20 cellular contexts compared by ENCODE assay signal in genomic region chr20:59942245-59942644, GRCh38. TPM values are rescaled to one million over a fixed set of nuclear protein-coding genes. Genes with fewer than 3 reads are reported as not detected.
DNase-seq lines count a peak whose midpoint lies in the region; ATAC-seq and TF ChIP-seq lines count a peak whose summit lies in the region.
"Had no signal": no experiment of that assay in that cellular context is flagged by ENCODE, and none has a peak within 500 bp of the region (broad histone marks: within the 10 kb centered on the region; RNA-seq: fewer than 3 reads in every experiment).

No MANE protein-coding gene starts in this region.

- H4K20me1 ChIP-seq in KMS-11 (ENCODE audit: insufficient read depth), result no peaks in the 10 kb centered on the region

- H3K4me3 ChIP-seq in KMS-11 (IDR thresholded peaks at IDR 0.05; ENCODE audit: insufficient read depth, low read depth, low read length) (no peak overlapping the region), sigmoid colon (no peak overlapping the region), colonic mucosa (no peak overlapping the region)
- H3K4me3 ChIP-seq: lung had no signal

- TF ChIP-seq POLR2A in sigmoid colon (IDR thresholded peaks at IDR 0.05), result no peak

- peaks cover 20% of the 10 kb centered on the region for H3K4me1 ChIP-seq in KMS-11 (ENCODE audit: low read depth, poor library complexity, severe bottlenecking)
- peaks cover 0 to 64% (median 43%) of the 10 kb centered on the region in 4 donors for H3K4me1 ChIP-seq in sigmoid colon
- H3K4me1 ChIP-seq in colonic mucosa, result peaks cover 8% of the 10 kb centered on the region

- POLR2A ChIA-PET in activated CD4-positive, alpha-beta memory T cell treated with anti-CD3 and anti-CD28 coated beads for 36 hours (lab: Charles Lee), result no interaction called here
- POLR2A ChIA-PET in activated CD4-positive, alpha-beta memory T cell treated with anti-CD3 and anti-CD28 coated beads, Interleukin-2, amount 10 ng/mL, durations not matched to agents 7 days and 5 days (lab: Charles Lee), result interaction anchor here (3.6 kb wide), 1 partner anchor 115 kb away, joined by 40 read pairs; no protein-coding TSS in a partner anchor

- peaks cover 38% of the 10 kb centered on the region for H3K4me1 Mint-ChIP-seq in activated CD4-positive, alpha-beta memory T cell treated with anti-CD3 and anti-CD28 coated beads for 36 hours (ENCODE audit: low read depth)
- H3K4me1 Mint-ChIP-seq in activated CD4-positive, alpha-beta memory T cell treated with anti-CD3 and anti-CD28 coated beads, Interleukin-2, amount 10 ng/mL, durations not matched to agents 7 days and 5 days, result peaks cover 32% of the 10 kb centered on the region
- H3K4me1 Mint-ChIP-seq in brain, result peaks cover 80% of the 10 kb centered on the region

- H3K27ac Mint-ChIP-seq in activated CD4-positive, alpha-beta memory T cell treated with anti-CD3 and anti-CD28 coated beads for 36 hours, result peak overlapping the region; percentile 28
- no peak overlapping the region for H3K27ac Mint-ChIP-seq in activated CD4-positive, alpha-beta memory T cell treated with anti-CD3 and anti-CD28 coated beads, Interleukin-2, amount 10 ng/mL, durations not matched to agents 7 days and 5 days
- peak overlapping the region; percentile 66 to 100 (median 88) for H3K27ac Mint-ChIP-seq in brain

- no peaks in the 10 kb centered on the region; the same call in 1 of the 2 replicates for H3K36me3 ChIP-seq in KMS-11 (ENCODE audit: insufficient read depth)
- peaks cover 4 to 34% (median 9%) of the 10 kb centered on the region in 4 donors for H3K36me3 ChIP-seq in sigmoid colon
- H3K36me3 ChIP-seq in colonic mucosa, result no peaks in the 10 kb centered on the region

- H3K9me3 Mint-ChIP-seq in activated CD4-positive, alpha-beta memory T cell treated with anti-CD3 and anti-CD28 coated beads for 36 hours, result no peaks in the 10 kb centered on the region
- no peaks in the 10 kb centered on the region for H3K9me3 Mint-ChIP-seq in activated CD4-positive, alpha-beta memory T cell treated with anti-CD3 and anti-CD28 coated beads, Interleukin-2, amount 10 ng/mL, durations not matched to agents 7 days and 5 days
- H3K9me3 Mint-ChIP-seq in brain, result peaks cover 0 to 2% (median 0%) of the 10 kb centered on the region in 5 experiments
- H3K9me3 Mint-ChIP-seq: naive B cell had no signal

- TF ChIP-seq CTCF in KMS-11 (conservative IDR thresholded peaks at IDR 0.05; ENCODE audit: low read depth, low read length) (no peak), brain (conservative IDR thresholded peaks at IDR 0.05) (no peak), sigmoid colon (IDR thresholded peaks at IDR 0.05) (no peak), colonic mucosa (IDR thresholded peaks at IDR 0.05) (no peak)

- CTCF ChIA-PET in activated CD4-positive, alpha-beta memory T cell treated with anti-CD3 and anti-CD28 coated beads for 36 hours (lab: Charles Lee), result no interaction called here
- CTCF ChIA-PET in activated CD4-positive, alpha-beta memory T cell treated with anti-CD3 and anti-CD28 coated beads, Interleukin-2, amount 10 ng/mL, durations not matched to agents 7 days and 5 days (lab: Charles Lee), result no interaction called here

- peaks cover 18% of the 10 kb centered on the region for H3K36me3 Mint-ChIP-seq in activated CD4-positive, alpha-beta memory T cell treated with anti-CD3 and anti-CD28 coated beads for 36 hours
- peaks cover 27% of the 10 kb centered on the region for H3K36me3 Mint-ChIP-seq in activated CD4-positive, alpha-beta memory T cell treated with anti-CD3 and anti-CD28 coated beads, Interleukin-2, amount 10 ng/mL, durations not matched to agents 7 days and 5 days (ENCODE audit: low read depth)
- peaks cover 17% of the 10 kb centered on the region for H3K36me3 Mint-ChIP-seq in brain

- DNase-seq in activated CD4-positive, alpha-beta memory T cell treated with anti-CD3 and anti-CD28 coated beads for 36 hours, result no peak
- DNase-seq in activated CD4-positive, alpha-beta memory T cell treated with anti-CD3 and anti-CD28 coated beads, Interleukin-2, amount 10 ng/mL, durations not matched to agents 7 days and 5 days, result no peak
- DNase-seq in sigmoid colon, result no peak
- DNase-seq in colonic mucosa, result no peak
- no peak for DNase-seq in SHP77 (lab: John Stamatoyannopoulos, UW)
- DNase-seq: activated T-cell treated with anti-CD3 and anti-CD28 coated beads, Interleukin-2, amount 50 U/mL, for 48 hours; central memory CD4-positive, alpha-beta T cell; head of caudate nucleus; naive B cell; NCI-H146; NCI-H774; stimulated activated CD4-positive, alpha-beta T cell treated with anti-CD3 and anti-CD28 coated beads, Interleukin-15, amount 100 ng/mL, for 24 hours; stimulated activated naive CD4-positive, alpha-beta T cell treated with Interleukin-2 at 50 U/mL for 16 hours had no signal

- no peak overlapping the region for H3K9ac ChIP-seq in KMS-11
- H3K9ac ChIP-seq in colonic mucosa (ENCODE audit: low read depth in 2 of 2, low read length in 2 of 2), result no peak overlapping the region

- H3K79me2 ChIP-seq in KMS-11 (ENCODE audit: insufficient read depth, low read depth), result peaks cover 20% of the 10 kb centered on the region

- no peak overlapping the region for H3K27ac ChIP-seq in KMS-11
- H3K27ac ChIP-seq in sigmoid colon, result peak overlapping the region in 3 of 4 donors; percentile 96 to 98 (median 98)
- H3K27ac ChIP-seq in colonic mucosa, result no peak overlapping the region
- H3K27ac ChIP-seq: A549, C4-2B had no signal

- intact Hi-C loops in activated CD4-positive, alpha-beta memory T cell treated with anti-CD3 and anti-CD28 coated beads for 36 hours (cut with micrococcal nuclease), result loop anchor here (10.0 kb wide), 1 partner anchor 273 kb away; no protein-coding TSS in a partner anchor
- intact Hi-C loops in sigmoid colon (cut with DNase I), result no loop called here
- intact Hi-C loops in colonic mucosa (cut with DNase I), result no loop called here

- H3K27me3 Mint-ChIP-seq in activated CD4-positive, alpha-beta memory T cell treated with anti-CD3 and anti-CD28 coated beads for 36 hours, result no peaks in the 10 kb centered on the region
- no peaks in the 10 kb centered on the region for H3K27me3 Mint-ChIP-seq in activated CD4-positive, alpha-beta memory T cell treated with anti-CD3 and anti-CD28 coated beads, Interleukin-2, amount 10 ng/mL, durations not matched to agents 7 days and 5 days
- H3K27me3 Mint-ChIP-seq in brain, result peaks cover 4% of the 10 kb centered on the region
- H3K27me3 Mint-ChIP-seq: naive B cell had no signal

- no peaks in the 10 kb centered on the region for H3K9me3 ChIP-seq in sigmoid colon
- H3K9me3 ChIP-seq in colonic mucosa, result no peaks in the 10 kb centered on the region
- H3K9me3 ChIP-seq: A549, tibial nerve had no signal

- no peak for ATAC-seq in GM19452 (IDR thresholded peaks at IDR 0.05; ENCODE audit: unreplicated experiment)
- ATAC-seq: A549 had no signal

- no peak overlapping the region for H2AFZ ChIP-seq in KMS-11 (ENCODE audit: low read depth)

- no peak overlapping the region for H3K4me3 Mint-ChIP-seq in activated CD4-positive, alpha-beta memory T cell treated with anti-CD3 and anti-CD28 coated beads for 36 hours
- H3K4me3 Mint-ChIP-seq in activated CD4-positive, alpha-beta memory T cell treated with anti-CD3 and anti-CD28 coated beads, Interleukin-2, amount 10 ng/mL, durations not matched to agents 7 days and 5 days, result no peak overlapping the region
- H3K4me3 Mint-ChIP-seq in brain, result peak overlapping the region; percentile 96 to 98 (median 97)

- no peak for TF ChIP-seq EP300 in sigmoid colon (IDR thresholded peaks at IDR 0.05)

- H3K27me3 ChIP-seq in KMS-11 (ENCODE audit: insufficient read depth, low read depth) (no peaks in the 10 kb centered on the region), sigmoid colon (no peaks in the 10 kb centered on the region), colonic mucosa (no peaks in the 10 kb centered on the region)
- H3K27me3 ChIP-seq: tibial nerve had no signal

- peak overlapping the region; percentile 57; the same call in 1 of the 2 replicates for H3K4me2 ChIP-seq in KMS-11

- 85 to 89% methylated on average over 2 of the region's 2 CpGs for WGBS in sigmoid colon, 2 donors

RNA-seq across cellular contexts. Expression of gene FAM217B, which starts 2.1 kb away (rescaled TPM):
- 10 to 100 TPM; 18.4 to 20.3 TPM for total RNA-seq in activated CD4-positive, alpha-beta memory T cell treated with anti-CD3 and anti-CD28 coated beads for 36 hours
- total RNA-seq in activated CD4-positive, alpha-beta memory T cell treated with anti-CD3 and anti-CD28 coated beads, Interleukin-2, amount 10 ng/mL, durations not matched to agents 7 days and 5 days, result 10 to 100 TPM; 26.5 to 27.4 TPM
- polyA plus RNA-seq in brain (ENCODE audit: insufficient read depth, low read depth, low replicate concordance) (8.3 TPM), sigmoid colon (1 to 10 TPM; 1.8 to 3.9 (median 3.8) TPM)
- total RNA-seq in sigmoid colon (10 to 100 TPM in 3 of 4 donors, 1 to 10 TPM in 1; 8.3 to 19.7 (median 11.1) TPM), colonic mucosa (10 to 100 TPM in 1 of 2 donors, 1 to 10 TPM in 1; 5.5 to 11.2 TPM)

RNA-seq across cellular contexts. Expression of gene PPP1R3D, which starts 2.1 kb away (rescaled TPM):
- total RNA-seq in activated CD4-positive, alpha-beta memory T cell treated with anti-CD3 and anti-CD28 coated beads for 36 hours, result 1 to 10 TPM; 5.7 TPM
- 10 to 100 TPM in 1 of 2 experiments, 1 to 10 TPM in 1; 9.7 to 10.3 TPM for total RNA-seq in activated CD4-positive, alpha-beta memory T cell treated with anti-CD3 and anti-CD28 coated beads, Interleukin-2, amount 10 ng/mL, durations not matched to agents 7 days and 5 days
- 8.9 TPM for polyA plus RNA-seq in brain (ENCODE audit: insufficient read depth, low read depth, low replicate concordance)
- total RNA-seq in sigmoid colon, result 1 to 10 TPM; 5.3 to 9.5 (median 8.5) TPM
- polyA plus RNA-seq in sigmoid colon, result 1 to 10 TPM; 2.4 to 3.4 (median 2.8) TPM
- total RNA-seq in colonic mucosa, result 1 to 10 TPM; 6.3 to 9.2 TPM

RNA-seq across cellular contexts. Expression of gene SYCP2, which starts 8.8 kb away (rescaled TPM):
- 1 to 10 TPM; 3.1 to 3.9 TPM for total RNA-seq in activated CD4-positive, alpha-beta memory T cell treated with anti-CD3 and anti-CD28 coated beads for 36 hours
- 1 to 10 TPM; 5.4 to 7.9 TPM for total RNA-seq in activated CD4-positive, alpha-beta memory T cell treated with anti-CD3 and anti-CD28 coated beads, Interleukin-2, amount 10 ng/mL, durations not matched to agents 7 days and 5 days
- 0.22 TPM for polyA plus RNA-seq in brain (ENCODE audit: insufficient read depth, low read depth, low replicate concordance)
- total RNA-seq in sigmoid colon, result 1 to 10 TPM in 3 of 4 donors, under 1 TPM in 1; 0.81 to 7.8 (median 2.2) TPM
- 1 to 10 TPM in 1 of 3 donors, under 1 TPM in 2; 0.50 to 1.6 (median 0.60) TPM for polyA plus RNA-seq in sigmoid colon
- 1 to 10 TPM in 1 of 2 donors, under 1 TPM in 1; 0.74 to 1.1 TPM for total RNA-seq in colonic mucosa

RNA-seq across cellular contexts. Expression of gene CDH26, which starts 16.0 kb away (rescaled TPM):
- total RNA-seq in activated CD4-positive, alpha-beta memory T cell treated with anti-CD3 and anti-CD28 coated beads for 36 hours, result 1 to 10 TPM; 1.5 to 1.6 TPM
- under 1 TPM; 0.53 to 0.86 TPM for total RNA-seq in activated CD4-positive, alpha-beta memory T cell treated with anti-CD3 and anti-CD28 coated beads, Interleukin-2, amount 10 ng/mL, durations not matched to agents 7 days and 5 days
- 0.41 TPM for polyA plus RNA-seq in brain (ENCODE audit: insufficient read depth, low read depth, low replicate concordance)
- total RNA-seq in sigmoid colon, result 1 to 10 TPM in 3 of 4 donors, under 1 TPM in 1; 0.95 to 5.5 (median 1.8) TPM
- polyA plus RNA-seq in sigmoid colon, result under 1 TPM in 1 of 3 donors, not detected in 2; 0.74 TPM
- total RNA-seq in colonic mucosa, result under 1 TPM; 0.27 to 0.45 TPM

Comparison
In these comparisons a context has a peak if more than half of its experiments do, and no peak if none do; other contexts are left out.
1. H3K4me3 Mint-ChIP-seq: peak in brain (5 of 5); none in activated CD4-positive, alpha-beta memory T cell treated with anti-CD3 and anti-CD28 coated beads for 36 hours (single experiment) and activated CD4-positive, alpha-beta memory T cell treated with anti-CD3 and anti-CD28 coated beads, Interleukin-2, amount 10 ng/mL, durations not matched to agents 7 days and 5 days (single experiment).
2. H3K27ac ChIP-seq: peak in sigmoid colon (3 of 4); none in KMS-11 (single experiment) and colonic mucosa (single experiment).